1 cellular context compared by ENCODE assay signal in the genomic region with DNA sequence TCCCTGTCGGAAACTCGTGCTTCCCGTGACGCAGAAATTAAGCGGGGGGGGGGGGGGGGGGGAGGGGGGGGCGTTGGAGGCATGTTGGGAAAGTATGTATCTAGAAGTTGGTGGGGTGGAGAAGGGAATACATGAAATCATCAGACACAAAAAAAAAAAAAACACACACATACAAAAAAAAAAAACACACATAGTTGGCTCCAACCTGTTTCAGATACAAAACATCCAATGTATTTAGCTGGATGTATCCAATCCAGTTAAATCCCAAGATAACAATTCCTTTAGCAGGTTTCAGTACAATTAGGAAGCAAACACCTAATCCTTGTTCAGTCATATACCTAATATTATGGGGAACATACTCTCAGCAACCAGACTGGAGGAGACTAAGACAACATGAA.
TF ChIP-seq lines count a peak whose summit lies in the region.

No MANE protein-coding gene starts in this region.

TF ChIP-seq in SK-N-SH treated with all-trans-retinoic acid at 6 μM for 48 hours, 23 proteins besides CTCF, POLR2A, EP300 and RAD21 (continued from another document):
- TF ChIP-seq, protein P1, sequence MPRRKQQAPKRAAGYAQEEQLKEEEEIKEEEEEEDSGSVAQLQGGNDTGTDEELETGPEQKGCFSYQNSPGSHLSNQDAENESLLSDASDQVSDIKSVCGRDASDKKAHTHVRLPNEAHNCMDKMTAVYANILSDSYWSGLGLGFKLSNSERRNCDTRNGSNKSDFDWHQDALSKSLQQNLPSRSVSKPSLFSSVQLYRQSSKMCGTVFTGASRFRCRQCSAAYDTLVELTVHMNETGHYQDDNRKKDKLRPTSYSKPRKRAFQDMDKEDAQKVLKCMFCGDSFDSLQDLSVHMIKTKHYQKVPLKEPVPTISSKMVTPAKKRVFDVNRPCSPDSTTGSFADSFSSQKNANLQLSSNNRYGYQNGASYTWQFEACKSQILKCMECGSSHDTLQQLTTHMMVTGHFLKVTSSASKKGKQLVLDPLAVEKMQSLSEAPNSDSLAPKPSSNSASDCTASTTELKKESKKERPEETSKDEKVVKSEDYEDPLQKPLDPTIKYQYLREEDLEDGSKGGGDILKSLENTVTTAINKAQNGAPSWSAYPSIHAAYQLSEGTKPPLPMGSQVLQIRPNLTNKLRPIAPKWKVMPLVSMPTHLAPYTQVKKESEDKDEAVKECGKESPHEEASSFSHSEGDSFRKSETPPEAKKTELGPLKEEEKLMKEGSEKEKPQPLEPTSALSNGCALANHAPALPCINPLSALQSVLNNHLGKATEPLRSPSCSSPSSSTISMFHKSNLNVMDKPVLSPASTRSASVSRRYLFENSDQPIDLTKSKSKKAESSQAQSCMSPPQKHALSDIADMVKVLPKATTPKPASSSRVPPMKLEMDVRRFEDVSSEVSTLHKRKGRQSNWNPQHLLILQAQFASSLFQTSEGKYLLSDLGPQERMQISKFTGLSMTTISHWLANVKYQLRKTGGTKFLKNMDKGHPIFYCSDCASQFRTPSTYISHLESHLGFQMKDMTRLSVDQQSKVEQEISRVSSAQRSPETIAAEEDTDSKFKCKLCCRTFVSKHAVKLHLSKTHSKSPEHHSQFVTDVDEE (CRISPR knock-in tag; IDR thresholded peaks at IDR 0.05): no peak
- TF ChIP-seq, protein P2, sequence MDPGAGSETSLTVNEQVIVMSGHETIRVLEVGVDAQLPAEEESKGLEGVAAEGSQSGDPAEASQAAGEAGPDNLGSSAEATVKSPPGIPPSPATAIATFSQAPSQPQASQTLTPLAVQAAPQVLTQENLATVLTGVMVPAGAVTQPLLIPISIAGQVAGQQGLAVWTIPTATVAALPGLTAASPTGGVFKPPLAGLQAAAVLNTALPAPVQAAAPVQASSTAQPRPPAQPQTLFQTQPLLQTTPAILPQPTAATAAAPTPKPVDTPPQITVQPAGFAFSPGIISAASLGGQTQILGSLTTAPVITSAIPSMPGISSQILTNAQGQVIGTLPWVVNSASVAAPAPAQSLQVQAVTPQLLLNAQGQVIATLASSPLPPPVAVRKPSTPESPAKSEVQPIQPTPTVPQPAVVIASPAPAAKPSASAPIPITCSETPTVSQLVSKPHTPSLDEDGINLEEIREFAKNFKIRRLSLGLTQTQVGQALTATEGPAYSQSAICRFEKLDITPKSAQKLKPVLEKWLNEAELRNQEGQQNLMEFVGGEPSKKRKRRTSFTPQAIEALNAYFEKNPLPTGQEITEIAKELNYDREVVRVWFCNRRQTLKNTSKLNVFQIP (CRISPR knock-in tag; IDR thresholded peaks at IDR 0.05; ENCODE audit: borderline replicate concordance, low read depth): no peak
- no peak for TF ChIP-seq ZNF565 (CRISPR knock-in tag; conservative IDR thresholded peaks at IDR 0.05; ENCODE audit: low read depth)
- no peak for TF ChIP-seq ZFP30 (CRISPR knock-in tag; IDR thresholded peaks at IDR 0.05)
- no peak for TF ChIP-seq ZC3H10 (CRISPR knock-in tag; IDR thresholded peaks at IDR 0.05)
- no peak for TF ChIP-seq ESRRG (CRISPR knock-in tag; IDR thresholded peaks at IDR 0.05)
- TF ChIP-seq, protein P3, sequence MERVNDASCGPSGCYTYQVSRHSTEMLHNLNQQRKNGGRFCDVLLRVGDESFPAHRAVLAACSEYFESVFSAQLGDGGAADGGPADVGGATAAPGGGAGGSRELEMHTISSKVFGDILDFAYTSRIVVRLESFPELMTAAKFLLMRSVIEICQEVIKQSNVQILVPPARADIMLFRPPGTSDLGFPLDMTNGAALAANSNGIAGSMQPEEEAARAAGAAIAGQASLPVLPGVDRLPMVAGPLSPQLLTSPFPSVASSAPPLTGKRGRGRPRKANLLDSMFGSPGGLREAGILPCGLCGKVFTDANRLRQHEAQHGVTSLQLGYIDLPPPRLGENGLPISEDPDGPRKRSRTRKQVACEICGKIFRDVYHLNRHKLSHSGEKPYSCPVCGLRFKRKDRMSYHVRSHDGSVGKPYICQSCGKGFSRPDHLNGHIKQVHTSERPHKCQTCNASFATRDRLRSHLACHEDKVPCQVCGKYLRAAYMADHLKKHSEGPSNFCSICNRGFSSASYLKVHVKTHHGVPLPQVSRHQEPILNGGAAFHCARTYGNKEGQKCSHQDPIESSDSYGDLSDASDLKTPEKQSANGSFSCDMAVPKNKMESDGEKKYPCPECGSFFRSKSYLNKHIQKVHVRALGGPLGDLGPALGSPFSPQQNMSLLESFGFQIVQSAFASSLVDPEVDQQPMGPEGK (CRISPR knock-in tag; IDR thresholded peaks at IDR 0.05; ENCODE audit: borderline replicate concordance): no peak
- TF ChIP-seq ARNTL (CRISPR knock-in tag; IDR thresholded peaks at IDR 0.05; ENCODE audit: borderline replicate concordance, low read depth): no peak
- TF ChIP-seq PPARA (CRISPR knock-in tag; IDR thresholded peaks at IDR 0.05; ENCODE audit: borderline replicate concordance): no peak
